8 cellular contexts compared by ENCODE assay signal in the genomic region with DNA sequence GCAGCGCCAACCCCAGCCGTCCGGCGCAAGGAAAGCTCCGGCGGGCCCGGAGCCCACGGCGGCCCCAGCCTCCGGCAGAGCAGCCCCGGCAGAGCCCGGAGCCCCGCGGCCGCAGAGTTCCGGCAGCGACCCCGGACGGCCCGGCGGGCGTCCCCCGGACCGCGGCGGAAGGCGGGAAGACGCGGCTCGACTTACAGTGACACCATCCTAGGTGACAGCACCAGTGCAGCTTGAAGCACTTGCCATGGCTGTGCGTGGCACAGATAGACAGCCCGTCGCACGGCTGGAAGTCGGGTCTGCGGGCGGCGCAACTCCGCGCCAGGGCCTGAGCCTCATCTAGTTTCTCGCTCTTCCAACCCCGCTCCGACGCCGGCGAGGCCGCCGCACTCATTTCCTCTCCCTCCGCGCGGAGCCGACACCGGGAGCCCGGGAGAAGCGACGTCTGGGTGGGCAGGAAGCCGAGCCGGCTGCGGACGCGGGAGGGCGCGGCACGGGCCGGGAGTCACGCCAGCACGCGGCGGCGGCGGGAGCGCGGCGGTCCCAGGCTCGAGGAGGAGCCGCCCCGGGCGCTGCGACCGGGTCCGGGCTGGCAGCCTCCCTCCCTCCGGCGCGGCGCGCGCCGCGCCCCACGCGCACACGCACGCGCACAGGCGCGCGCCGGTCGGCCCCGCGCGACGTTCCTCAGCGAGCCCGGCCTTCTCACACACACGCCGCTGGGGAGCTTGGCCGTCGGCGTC. TPM values are rescaled to one million over a fixed set of nuclear protein-coding genes. Genes with fewer than 3 reads are reported as not detected.
A peak's percentile ranks its signal among the peaks of the same experiment; 100 is the strongest.
DNase-seq lines count a peak whose midpoint lies in the region; ATAC-seq and TF ChIP-seq lines count a peak whose summit lies in the region.

A gene with protein sequence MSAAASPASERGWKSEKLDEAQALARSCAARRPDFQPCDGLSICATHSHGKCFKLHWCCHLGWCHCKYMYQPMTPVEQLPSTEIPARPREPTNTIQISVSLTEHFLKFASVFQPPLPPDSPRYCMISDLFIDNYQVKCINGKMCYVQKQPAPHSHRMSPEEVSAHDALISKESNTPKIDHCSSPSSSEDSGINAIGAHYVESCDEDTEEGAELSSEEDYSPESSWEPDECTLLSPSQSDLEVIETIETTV (minus strand): TSS at position 628 of the 737 bp plus-strand sequence. CDS start 237 bp downstream, at position 391.

- peak within 1 kb of the TSS; percentile 81 to 95 (median 89) for H3K27ac ChIP-seq in transverse colon

- POLR2A ChIA-PET in BJ (lab: Charles Lee): interaction anchor here (1.0 kb wide), 1 partner anchor 63 kb away, joined by 3 read pairs; no protein-coding TSS in a partner anchor

- H3K4me1 ChIP-seq in transverse colon: peaks cover 0 to 13% (median 7%) of the 10 kb centered on the region in 4 donors

- 1% methylated on average over 60 of the region's 110 CpGs; no CpG with 5 or more reads in 1 of the 2 donors for WGBS in transverse colon (ENCODE audit: low coverage in 1 of 2), 2 donors

- in situ Hi-C loops in GM13977 (cut with MboI; ENCODE audit: low pct_unique_long_range_greater_than_20kb, low sequenced_read_pairs, unreplicated experiment): no loop called here
- in situ Hi-C loops in transverse colon (cut with MboI; ENCODE audit: low pct_ligation_motif_present in 1 of 4, low pct_unique_long_range_greater_than_20kb in 1 of 4, low sequenced_read_pairs in 3 of 4): no loop called here

- peak within 1 kb of the TSS; percentile 74 for H3K4me3 Mint-ChIP-seq in activated T-cell treated with anti-CD3 and anti-CD28 coated beads, Interleukin-2, amount 50 U/mL, for 24 hours

- CTCF ChIA-PET in BJ (lab: Yijun Ruan, JAX): interaction anchor here (1.2 kb wide), 1 partner anchor 23 kb away, joined by 3 read pairs; no protein-coding TSS in a partner anchor

- TF ChIP-seq POLR2A in NB4 (IDR thresholded peaks at IDR 0.05; ENCODE audit: extremely low read depth, insufficient read length): no peak
- TF ChIP-seq POLR2A in transverse colon (IDR thresholded peaks at IDR 0.05): peak; percentile 35

- H3K27ac Mint-ChIP-seq in activated T-cell treated with anti-CD3 and anti-CD28 coated beads, Interleukin-2, amount 50 U/mL, for 24 hours: peak within 1 kb of the TSS; percentile 50

- no peak for TF ChIP-seq EP300 in transverse colon (IDR thresholded peaks at IDR 0.05; ENCODE audit: low read depth)

- H3K27me3 ChIP-seq in BJ (ENCODE audit: control insufficient read depth, insufficient read depth, low read length): peaks cover 5% of the 10 kb centered on the region; the same call in 1 of the 2 replicates
- peaks cover 4% of the 10 kb centered on the region for H3K27me3 ChIP-seq in transverse colon

- H3K9me3 ChIP-seq in transverse colon: no peaks in the 10 kb centered on the region

- H3K4me1 Mint-ChIP-seq in activated T-cell treated with anti-CD3 and anti-CD28 coated beads, Interleukin-2, amount 50 U/mL, for 24 hours (ENCODE audit: low read depth): peaks cover 6% of the 10 kb centered on the region

- intact Hi-C loops in transverse colon (cut with DNase I; ENCODE audit: low total_unique reads): no loop called here

- H3K36me3 ChIP-seq in BJ (ENCODE audit: control insufficient read depth, insufficient read depth, low read length) (no peaks in the 10 kb centered on the region), transverse colon (no peaks in the 10 kb centered on the region)

- DNase-seq in BJ (ENCODE audit: low read depth) (peak; percentile 4), GM13977 (ENCODE audit: low spot score) (peak; percentile 66), NB4 (ENCODE audit: low read depth) (peak; percentile 62), fibroblast of peridontal ligament (ENCODE audit: extremely low read depth) (peak; percentile 38), myocyte (ENCODE audit: low read depth) (peak; percentile 45), transverse colon (peak; percentile 69)
- DNase-seq in activated T-cell treated with anti-CD3 and anti-CD28 coated beads, Interleukin-2, amount 50 U/mL, for 24 hours: peak; percentile 54

- peaks cover 45% of the 10 kb centered on the region for H3K27me3 Mint-ChIP-seq in activated T-cell treated with anti-CD3 and anti-CD28 coated beads, Interleukin-2, amount 50 U/mL, for 24 hours

- H3K36me3 Mint-ChIP-seq in activated T-cell treated with anti-CD3 and anti-CD28 coated beads, Interleukin-2, amount 50 U/mL, for 24 hours (ENCODE audit: low read depth): no peaks in the 10 kb centered on the region

- no peak for ATAC-seq in HG03571 (IDR thresholded peaks at IDR 0.05; ENCODE audit: unreplicated experiment)

- H3K9me3 Mint-ChIP-seq in activated T-cell treated with anti-CD3 and anti-CD28 coated beads, Interleukin-2, amount 50 U/mL, for 24 hours: no peaks in the 10 kb centered on the region

- H3K4me3 ChIP-seq in BJ (ENCODE audit: low read depth, low read length) (peak within 1 kb of the TSS; percentile 78), NB4 (ENCODE audit: low read depth, low read length) (peak within 1 kb of the TSS; percentile 40), transverse colon (peak within 1 kb of the TSS; percentile 53 to 84 (median 67))

- TF ChIP-seq CTCF in BJ (IDR thresholded peaks at IDR 0.05; ENCODE audit: insufficient read depth, low read depth, low read length) (no peak), GM13977 (IDR thresholded peaks at IDR 0.05; ENCODE audit: extremely low read depth, insufficient read depth, missing control alignments) (no peak), NB4 (IDR thresholded peaks at IDR 0.05; ENCODE audit: low read depth, low read length) (no peak), transverse colon (IDR thresholded peaks at IDR 0.05) (no peak)

RNA-seq across cellular contexts. Expression of the gene that starts here (rescaled TPM):
- polyA plus RNA-seq in BJ (2011; rRNA removed): 3.3 and 3.9 TPM in 2 replicates
- polyA minus RNA-seq in BJ (2011; rRNA and poly(A)+ RNA removed): 13.8 and 13.9 TPM in 2 replicates
- total RNA-seq in myocyte (0.05 TPM in 1 of 2 replicates, not detected in the other), transverse colon (10 to 100 TPM; 13.9 to 16.4 (median 14.8) TPM)
- polyA plus RNA-seq in myocyte (2012): not detected

Comparison
In these comparisons a context has a peak if more than half of its experiments do, and no peak if none do; other contexts are left out.
1. RNA of the gene that starts here (total RNA-seq): 13.9 to 16.4 TPM in transverse colon; 0.05 TPM in myocyte; every median in the first group is over 10 times any median in the second.
2. Peak in DNase-seq in myocyte; RNA of the gene not detected or under 1 TPM.
3. DNase-seq: peak in every context shown above with its lines; median percentile 69 in transverse colon; 66 in GM13977; 62 in NB4; 54 in activated T-cell treated with anti-CD3 and anti-CD28 coated beads, Interleukin-2, amount 50 U/mL, for 24 hours; 45 in myocyte; 38 in fibroblast of peridontal ligament; 4 in BJ.
4. Peak in every context shown above with its lines, with median percentiles within 50 percentile points of each other: H3K4me3 ChIP-seq.